31 cellular contexts compared by ENCODE assay signal in the genomic region with DNA sequence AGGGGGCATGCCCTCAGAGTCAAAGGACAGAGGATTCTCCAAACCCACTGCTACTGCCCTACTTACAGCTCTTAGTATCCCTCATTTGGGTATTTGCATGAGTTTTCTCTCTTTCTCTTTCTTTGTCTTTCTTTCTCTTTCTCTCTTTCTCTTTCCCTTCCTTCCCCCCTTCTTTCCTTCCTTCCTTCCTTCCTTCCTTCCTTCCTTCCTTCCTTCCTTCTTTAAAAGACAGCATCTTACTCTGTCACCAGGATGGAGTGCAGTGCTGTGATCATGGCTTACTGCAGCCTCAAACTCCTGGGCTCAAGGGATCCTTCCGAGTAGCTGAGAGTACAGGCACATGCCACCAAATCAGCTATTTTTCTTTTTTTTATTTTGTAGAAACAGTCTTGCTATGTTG. TPM values are rescaled to one million over a fixed set of nuclear protein-coding genes. Genes with fewer than 3 reads are reported as not detected.
"Had no signal": no experiment of that assay in that cellular context is flagged by ENCODE, and none has a peak within 500 bp of the region (broad histone marks: within the 10 kb centered on the region; RNA-seq: fewer than 3 reads in every experiment).

No MANE protein-coding gene starts in this region.

- H3K9me3 Mint-ChIP-seq: naive thymus-derived CD4-positive, alpha-beta T cell; nephron; neural progenitor cell; stimulated activated effector memory CD8-positive, alpha-beta T cell treated with anti-CD3 and anti-CD28 coated beads, Interleukin-12 subunit alpha, Interleukin-12 subunit beta, amount 100 ng/mL, for 72 hours; type B pancreatic cell had no signal

- ATAC-seq: foreskin keratinocyte; gastroesophageal sphincter; heart left ventricle; left lobe of liver; mucosa of descending colon; naive thymus-derived CD4-positive, alpha-beta T cell; sciatic nerve; stimulated activated effector memory CD8-positive, alpha-beta T cell treated with anti-CD3 and anti-CD28 coated beads, Interleukin-12 subunit alpha, Interleukin-12 subunit beta, amount 100 ng/mL, for 72 hours had no signal

- H3K4me3 ChIP-seq: coronary artery, esophagus muscularis mucosa, gastroesophageal sphincter, heart left ventricle, hepatocyte, lung, mucosa of descending colon, neural progenitor cell, prostate gland, right atrium auricular region, smooth muscle cell, stomach, tibial artery had no signal

- H3K27ac ChIP-seq: coronary artery, esophagus muscularis mucosa, foreskin keratinocyte, gastroesophageal sphincter, heart left ventricle, hepatocyte, neural progenitor cell, parathyroid adenoma, prostate gland, right atrium auricular region, stomach, tibial artery had no signal

- H3K27ac Mint-ChIP-seq: mesothelial cell of epicardium; naive thymus-derived CD4-positive, alpha-beta T cell; nephron; neural progenitor cell; stimulated activated effector memory CD8-positive, alpha-beta T cell treated with anti-CD3 and anti-CD28 coated beads, Interleukin-12 subunit alpha, Interleukin-12 subunit beta, amount 100 ng/mL, for 72 hours; type B pancreatic cell had no signal

- H3K79me2 ChIP-seq: hepatocyte, parathyroid adenoma had no signal

- H3K4me1 ChIP-seq: esophagus muscularis mucosa, foreskin keratinocyte, gastroesophageal sphincter, neural progenitor cell, prostate gland, right atrium auricular region, stomach, tibial artery had no signal

- DNase-seq: dermis blood vessel endothelial cell; effector memory CD4-positive, alpha-beta T cell; foreskin keratinocyte; heart left ventricle; kidney; mesenchymal stem cell; mucosa of descending colon; naive thymus-derived CD4-positive, alpha-beta T cell; stimulated activated CD4-positive, alpha-beta T cell treated with anti-CD3 and anti-CD28 coated beads, Interleukin-12 subunit alpha, Interleukin-12 subunit beta, amount 100 ng/mL, for 4 hours; stimulated activated CD4-positive, alpha-beta T cell treated with anti-CD3 and anti-CD28 coated beads, Interleukin-1b, Interleukin-23, amount 100 ng/mL, for 48 hours; stimulated activated CD4-positive, alpha-beta T cell treated with anti-CD3 and anti-CD28 coated beads, Interleukin-4, amount 100 ng/mL, for 1 hour; stomach; tibial artery had no signal

- H3K27me3 Mint-ChIP-seq: type B pancreatic cell had no signal

- H3K4me1 Mint-ChIP-seq: nephron, neural progenitor cell had no signal

- H3K36me3 ChIP-seq: esophagus muscularis mucosa, gastroesophageal sphincter, heart left ventricle, neural progenitor cell, prostate gland, right atrium auricular region, stomach, tibial artery had no signal

- H3K4me3 Mint-ChIP-seq: mesothelial cell of epicardium; naive thymus-derived CD4-positive, alpha-beta T cell; nephron; neural progenitor cell; stimulated activated effector memory CD8-positive, alpha-beta T cell treated with anti-CD3 and anti-CD28 coated beads, Interleukin-12 subunit alpha, Interleukin-12 subunit beta, amount 100 ng/mL, for 72 hours; type B pancreatic cell had no signal

- H3K4me2 ChIP-seq: hepatocyte, neural progenitor cell, smooth muscle cell had no signal

- FAIRE-seq: endothelial cell of umbilical vein, kidney had no signal

- H3K9ac ChIP-seq: neural progenitor cell, parathyroid adenoma had no signal

- H3K36me3 Mint-ChIP-seq: mesothelial cell of epicardium, neural progenitor cell, type B pancreatic cell had no signal

- H3K9me3 ChIP-seq: esophagus muscularis mucosa, gastroesophageal sphincter, mucosa of descending colon, prostate gland, right atrium auricular region, stomach, tibial artery had no signal

- H3K27me3 ChIP-seq: esophagus muscularis mucosa, gastroesophageal sphincter, heart left ventricle, hepatocyte, neural progenitor cell, right atrium auricular region, stomach, tibial artery had no signal

- H2AFZ ChIP-seq: hepatocyte, neural progenitor cell, parathyroid adenoma had no signal

RNA-seq across cellular contexts. Expression of a gene that starts 14.0 kb away (rescaled TPM):
- total RNA-seq: endothelial cell of umbilical vein; esophagus muscularis mucosa; mesothelial cell of epicardium; mucosa of descending colon; naive thymus-derived CD4-positive, alpha-beta T cell; right atrium auricular region; sciatic nerve had no signal
- polyA plus RNA-seq: fibroblast of lung; foreskin keratinocyte; heart left ventricle; naive thymus-derived CD4-positive, alpha-beta T cell had no signal
